In genomic region chr9:114121445-114122151, GRCh38 we compare ENCODE assay signal across 1 cellular context.
A peak's percentile ranks its signal among the peaks of the same experiment; 100 is the strongest.
TF ChIP-seq lines count a peak whose summit lies in the region.

No MANE protein-coding gene starts in this region.

TF ChIP-seq in HepG2, 621 proteins besides CTCF, POLR2A, EP300 and RAD21 (continued from another document and continues in another):
- TF ChIP-seq BCL3 (CRISPR knock-in tag; IDR thresholded peaks at IDR 0.05): no peak
- 0 out of 2 replicates have a peak, but pooled peaks have one; percentile 28 for TF ChIP-seq ZNF292 (CRISPR knock-in tag; IDR thresholded peaks at IDR 0.05; ENCODE audit: borderline replicate concordance, low read depth)
- TF ChIP-seq BATF2 (CRISPR knock-in tag; IDR thresholded peaks at IDR 0.05): no peak
- no peak for TF ChIP-seq ZXDC (CRISPR knock-in tag; IDR thresholded peaks at IDR 0.05)
- TF ChIP-seq NR1H2 (CRISPR knock-in tag; IDR thresholded peaks at IDR 0.05; ENCODE audit: borderline replicate concordance, low read depth): no peak
- peak; percentile 52 for TF ChIP-seq PAXIP1 (CRISPR knock-in tag; conservative IDR thresholded peaks at IDR 0.05)
- TF ChIP-seq HDAC2 (CRISPR knock-in tag; IDR thresholded peaks at IDR 0.05): peak; percentile 44; the same call in 1 of the 2 replicates
- TF ChIP-seq ZNF543 (CRISPR knock-in tag; IDR thresholded peaks at IDR 0.05): no peak
- TF ChIP-seq ZBTB7B (CRISPR knock-in tag; IDR thresholded peaks at IDR 0.05): peak; percentile 57; the same call in 1 of the 2 replicates
- no peak for TF ChIP-seq ZNF317 (CRISPR knock-in tag; IDR thresholded peaks at IDR 0.05)
- TF ChIP-seq GATAD2A (CRISPR knock-in tag; IDR thresholded peaks at IDR 0.05): peak; percentile 52; the same call in 1 of the 2 replicates
- TF ChIP-seq CHCHD3 (CRISPR knock-in tag; IDR thresholded peaks at IDR 0.05): no peak
- peak; percentile 33 for TF ChIP-seq NR2F6 (IDR thresholded peaks at IDR 0.05)
- TF ChIP-seq NR2F6 (CRISPR knock-in tag; IDR thresholded peaks at IDR 0.05): 0 out of 2 replicates have a peak, but pooled peaks have one; percentile 36
- peak; percentile 28; the same call in 1 of the 2 replicates for TF ChIP-seq PITX1 (CRISPR knock-in tag; IDR thresholded peaks at IDR 0.05)
- no peak for TF ChIP-seq PCBP1 (IDR thresholded peaks at IDR 0.05; ENCODE audit: borderline replicate concordance, low read depth, low read length)
- no peak for TF ChIP-seq ELK4 (CRISPR knock-in tag; IDR thresholded peaks at IDR 0.05; ENCODE audit: borderline replicate concordance)
- TF ChIP-seq MXD4 (CRISPR knock-in tag; IDR thresholded peaks at IDR 0.05): no peak
- TF ChIP-seq ZBTB4 (CRISPR knock-in tag; IDR thresholded peaks at IDR 0.05; ENCODE audit: borderline replicate concordance): 0 out of 2 replicates have a peak, but pooled peaks have one; percentile 32
- peak; percentile 90 to 93 for TF ChIP-seq MAFK (conservative IDR thresholded peaks at IDR 0.05 in 1 of 2, IDR thresholded peaks at IDR 0.05 in 1 of 2; ENCODE audit: low read length in 2 of 2)
- no peak for TF ChIP-seq ZNF780A (CRISPR knock-in tag; IDR thresholded peaks at IDR 0.05)
- peak; percentile 58 for TF ChIP-seq HNF4A (CRISPR knock-in tag; IDR thresholded peaks at IDR 0.05)
- TF ChIP-seq TEAD3 (CRISPR knock-in tag; optimal IDR thresholded peaks at IDR 0.05; ENCODE audit: borderline replicate concordance): peak; percentile 82
- no peak for TF ChIP-seq ZNF589 (CRISPR knock-in tag; conservative IDR thresholded peaks at IDR 0.05)
- peak; percentile 39; the same call in 1 of the 2 replicates for TF ChIP-seq MED1 (CRISPR knock-in tag; IDR thresholded peaks at IDR 0.05)
- TF ChIP-seq ZNF766 (CRISPR knock-in tag; IDR thresholded peaks at IDR 0.05; ENCODE audit: borderline replicate concordance): no peak
- 0 out of 2 replicates have a peak, but pooled peaks have one; percentile 34 for TF ChIP-seq ZNF746 (CRISPR knock-in tag; IDR thresholded peaks at IDR 0.05)
- no peak for TF ChIP-seq ZNF274 (CRISPR knock-in tag; IDR thresholded peaks at IDR 0.05)
- no peak for TF ChIP-seq TBX2 (CRISPR knock-in tag; IDR thresholded peaks at IDR 0.05; ENCODE audit: borderline replicate concordance)
- TF ChIP-seq MAFF (IDR thresholded peaks at IDR 0.05; ENCODE audit: low read depth, low read length): peak; percentile 87
- TF ChIP-seq HNRNPL (IDR thresholded peaks at IDR 0.05; ENCODE audit: low read depth, low read length): 0 out of 2 replicates have a peak, but pooled peaks have one; percentile 39
- no peak for TF ChIP-seq CENPBD1 (CRISPR knock-in tag; IDR thresholded peaks at IDR 0.05; ENCODE audit: borderline replicate concordance, low read depth)
- peak; percentile 94 for TF ChIP-seq HIC2 (CRISPR knock-in tag; IDR thresholded peaks at IDR 0.05; ENCODE audit: low read depth)
- TF ChIP-seq ZNF720 (CRISPR knock-in tag; IDR thresholded peaks at IDR 0.05): no peak
- no peak for TF ChIP-seq ATF7-NPFF (CRISPR knock-in tag; IDR thresholded peaks at IDR 0.05; ENCODE audit: low read depth)
- peak; percentile 33; the same call in 1 of the 2 replicates for TF ChIP-seq ZFP91 (CRISPR knock-in tag; IDR thresholded peaks at IDR 0.05; ENCODE audit: borderline replicate concordance)
- TF ChIP-seq SALL1 (CRISPR knock-in tag; IDR thresholded peaks at IDR 0.05): peak; percentile 40; the same call in 1 of the 2 replicates
- no peak for TF ChIP-seq HOXA7 (CRISPR knock-in tag; IDR thresholded peaks at IDR 0.05)
- TF ChIP-seq BRD4 (CRISPR knock-in tag; IDR thresholded peaks at IDR 0.05): no peak
- peak; percentile 38; the same call in 1 of the 2 replicates for TF ChIP-seq SAP130 (CRISPR knock-in tag; IDR thresholded peaks at IDR 0.05; ENCODE audit: low read depth)
